ENCODE assay signal across 9 cellular contexts in the genomic region with DNA sequence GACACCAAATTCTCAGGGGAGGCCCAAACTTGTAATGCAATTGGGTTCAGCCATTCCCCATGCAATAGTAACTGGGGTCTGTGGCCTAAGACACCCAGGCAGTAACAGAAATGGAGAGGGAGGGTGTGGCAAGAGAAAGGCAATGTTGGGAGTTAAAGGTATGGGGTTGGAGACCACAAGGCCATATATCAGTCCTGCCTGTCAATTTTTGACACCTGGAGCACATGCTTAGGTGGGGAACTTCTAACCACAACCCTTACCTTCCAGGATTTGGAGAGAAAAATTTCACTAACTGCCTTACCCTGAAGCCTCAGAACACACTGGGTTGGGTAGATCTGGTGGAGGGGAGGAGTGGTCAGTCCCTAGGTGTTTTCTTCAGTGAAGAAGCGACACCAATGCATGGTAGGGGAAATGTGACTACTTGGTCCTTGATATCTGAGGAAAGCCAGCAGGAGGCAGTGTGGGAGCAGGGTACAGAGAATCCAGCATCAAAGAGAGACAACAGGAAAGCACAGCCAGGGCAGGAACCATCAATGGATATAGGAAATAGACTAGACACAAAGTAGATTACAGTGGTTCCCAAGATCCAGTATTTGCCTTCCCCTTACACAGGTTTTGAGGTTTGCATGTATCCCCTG. TPM values are rescaled to one million over a fixed set of nuclear protein-coding genes. Genes with fewer than 3 reads are reported as not detected.
DNase-seq lines count a peak whose midpoint lies in the region; TF ChIP-seq lines count a peak whose summit lies in the region.
"Had no signal": no experiment of that assay in that cellular context is flagged by ENCODE, and none has a peak within 500 bp of the region (broad histone marks: within the 10 kb centered on the region; RNA-seq: fewer than 3 reads in every experiment).

No MANE protein-coding gene starts in this region.

- no peak for TF ChIP-seq CTCF in ascending aorta (IDR thresholded peaks at IDR 0.05)

- no peaks in the 10 kb centered on the region for H3K9me3 ChIP-seq in ascending aorta

- H3K27ac ChIP-seq in ascending aorta, result no peak overlapping the region
- H3K27ac ChIP-seq: epithelial cell of prostate had no signal

- H3K4me3 ChIP-seq in ascending aorta, result no peak overlapping the region

- peaks cover 10 to 36% of the 10 kb centered on the region in 2 donors for H3K36me3 ChIP-seq in ascending aorta

- intact Hi-C loops in ascending aorta (cut with DNase I), result no loop called here
- intact Hi-C loops in posterior cingulate gyrus (cut with DNase I), result no loop called here

- peak; percentile 42 to 69 for DNase-seq in AML-193 (lab: John Stamatoyannopoulos, UW)
- DNase-seq in KBM-7, result peak; percentile 75
- peak; percentile 78 for DNase-seq in activated CD8-positive, alpha-beta memory T cell treated with anti-CD3 and anti-CD28 coated beads for 24 hours
- DNase-seq in glomerular visceral epithelial cell (ENCODE audit: extremely low spot score), result peak; percentile 7
- peak; percentile 18 for DNase-seq in stimulated activated CD8-positive, alpha-beta memory T cell treated with anti-CD3 and anti-CD28 coated beads, Interleukin-7, amount 100 ng/mL, for 24 hours (ENCODE audit: low read depth)
- no peak for DNase-seq in ascending aorta (ENCODE audit: low spot score in 2 of 2)
- no peak for DNase-seq in NCI-H1092 (lab: John Stamatoyannopoulos, UW)
- no peak for DNase-seq in posterior cingulate gyrus

- in situ Hi-C loops in KBM-7 (cut with MboI; ENCODE audit: low pct_unique_long_range_greater_than_20kb, low sequenced_read_pairs), result no loop called here

- no peaks in the 10 kb centered on the region for H3K27me3 ChIP-seq in ascending aorta

- H3K4me1 ChIP-seq in ascending aorta, result no peaks in the 10 kb centered on the region

RNA-seq across cellular contexts. Expression of gene USP49, which starts 6.8 kb away (rescaled TPM):
- 8.7 TPM for total RNA-seq in ascending aorta

RNA-seq across cellular contexts. Expression of gene MED20, which starts 18.9 kb away (rescaled TPM):
- 13.5 TPM for total RNA-seq in ascending aorta

RNA-seq across cellular contexts. Expression of gene BYSL, which starts 19.3 kb away (rescaled TPM):
- 1.6 TPM for total RNA-seq in ascending aorta

RNA-seq across cellular contexts. Expression of gene CCND3, which starts 39.6 kb away (rescaled TPM):
- 130 TPM for total RNA-seq in ascending aorta

Comparison
In these comparisons a context has a peak if more than half of its experiments do, and no peak if none do; other contexts are left out.
1. DNase-seq: peak in AML-193 (2 of 2), KBM-7 (single experiment), activated CD8-positive, alpha-beta memory T cell treated with anti-CD3 and anti-CD28 coated beads for 24 hours (single experiment), glomerular visceral epithelial cell (single experiment) and stimulated activated CD8-positive, alpha-beta memory T cell treated with anti-CD3 and anti-CD28 coated beads, Interleukin-7, amount 100 ng/mL, for 24 hours (single experiment); none in ascending aorta (0 of 2), NCI-H1092 (single experiment) and posterior cingulate gyrus (0 of 10).